21 cellular contexts compared by ENCODE assay signal in the genomic region with DNA sequence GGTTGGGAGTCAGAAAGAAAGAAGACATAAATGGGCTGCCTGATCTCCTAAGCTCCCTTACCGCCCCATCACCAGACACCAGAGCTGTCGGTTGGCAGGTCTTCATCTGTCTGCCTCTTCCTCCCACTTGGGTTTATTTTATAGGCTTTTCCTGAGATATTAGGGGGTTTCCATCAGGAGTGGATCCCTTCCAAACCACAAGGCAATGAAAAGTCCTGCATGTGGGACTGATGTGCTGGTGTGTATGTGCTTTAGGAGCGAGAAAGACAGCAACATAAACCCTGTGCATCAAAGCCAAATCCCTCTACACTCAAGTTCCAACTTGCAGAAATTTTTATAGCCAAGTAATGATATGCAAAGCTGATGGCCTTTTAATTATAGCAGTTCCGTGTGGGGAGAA.
DNase-seq lines count a peak whose midpoint lies in the region; ATAC-seq and TF ChIP-seq lines count a peak whose summit lies in the region.
"Had no signal": no experiment of that assay in that cellular context is flagged by ENCODE, and none has a peak within 500 bp of the region (broad histone marks: within the 10 kb centered on the region; RNA-seq: fewer than 3 reads in every experiment).

No MANE protein-coding gene starts in this region.

- TF ChIP-seq POLR2A in breast epithelium (IDR thresholded peaks at IDR 0.05) (no peak), heart left ventricle (IDR thresholded peaks at IDR 0.05) (no peak)

- peak; percentile 65 for DNase-seq in MCF 10A (ENCODE audit: unreplicated experiment)
- DNase-seq in breast epithelium (ENCODE audit: low spot score in 2 of 2) = no peak
- DNase-seq in NCI-H69 (lab: John Stamatoyannopoulos, UW) = peak; percentile 17
- DNase-seq in epithelial cell of prostate (ENCODE audit: low read depth, low spot score) = peak; percentile 49
- no peak for DNase-seq in Kasumi-1 (lab: John Stamatoyannopoulos, UW)
- DNase-seq in BE2C = no peak
- DNase-seq in heart left ventricle = no peak
- DNase-seq: activated gamma-delta T cell, midbrain, NCI-H1092 treated with DMSO at 0.1 percent for 48 hours, NCI-H510A treated with DMSO at 0.1 percent for 48 hours, pancreas, right cardiac atrium, SIG-M5, uterus had no signal

- H3K36me3 ChIP-seq in breast epithelium (no peaks in the 10 kb centered on the region), BE2C (peaks cover 5% of the 10 kb centered on the region; the same call in 1 of the 2 replicates), heart left ventricle (no peaks in the 10 kb centered on the region)
- H3K36me3 ChIP-seq: cardiac muscle cell, pancreas, uterus had no signal

- ATAC-seq in heart left ventricle (no peak), GM18858 (IDR thresholded peaks at IDR 0.05; ENCODE audit: unreplicated experiment) (no peak)
- ATAC-seq: left lobe of liver, right cardiac atrium had no signal

- no peak overlapping the region for H3K4me3 Mint-ChIP-seq in MCF 10A (ENCODE audit: unreplicated experiment)
- H3K4me3 Mint-ChIP-seq: CD14-positive monocyte; dendritic cell treated with granulocyte-macrophage colony-stimulating factor and Interleukin-4, amounts not matched to agents 40 ng/mL and 50 ng/mL, for 4 days; nephron had no signal

- POLR2A ChIA-PET in MCF 10A (lab: Yijun Ruan, JAX) = interaction anchor here (0.6 kb wide), 1 partner anchor 20 kb away, joined by 3 read pairs; no protein-coding TSS in a partner anchor

- H3K4me3 ChIP-seq in breast epithelium (no peak overlapping the region), BE2C (ENCODE audit: low read depth, low read length) (no peak overlapping the region), heart left ventricle (no peak overlapping the region)
- H3K4me3 ChIP-seq: cardiac muscle cell, pancreas, uterus had no signal

- 81 to 91% (median 89%) methylated on average over 4 of the region's 4 CpGs for WGBS in heart left ventricle, 4 donors

- intact Hi-C loops in MCF 10A (cut with micrococcal nuclease) = no loop called here
- intact Hi-C loops in breast epithelium (cut with DNase I; ENCODE audit: low total_unique reads) = no loop called here
- intact Hi-C loops in heart left ventricle (cut with DNase I) = no loop called here

- no peaks in the 10 kb centered on the region for H3K27me3 Mint-ChIP-seq in MCF 10A (ENCODE audit: insufficient read depth, unreplicated experiment)
- H3K27me3 Mint-ChIP-seq: dendritic cell treated with granulocyte-macrophage colony-stimulating factor and Interleukin-4, amounts not matched to agents 40 ng/mL and 50 ng/mL, for 4 days had no signal

- no peak overlapping the region for H3K27ac Mint-ChIP-seq in MCF 10A (ENCODE audit: low read depth, unreplicated experiment)
- H3K27ac Mint-ChIP-seq: dendritic cell treated with granulocyte-macrophage colony-stimulating factor and Interleukin-4, amounts not matched to agents 40 ng/mL and 50 ng/mL, for 4 days; nephron had no signal

- no peaks in the 10 kb centered on the region for H3K9me3 ChIP-seq in breast epithelium
- H3K9me3 ChIP-seq in BE2C = no peaks in the 10 kb centered on the region
- H3K9me3 ChIP-seq in heart left ventricle = peaks cover 0 to 5% (median 0%) of the 10 kb centered on the region in 12 donors
- H3K9me3 ChIP-seq: pancreas, uterus had no signal

- peaks cover 7% of the 10 kb centered on the region for H3K9me3 Mint-ChIP-seq in MCF 10A (ENCODE audit: unreplicated experiment)
- H3K9me3 Mint-ChIP-seq: dendritic cell treated with granulocyte-macrophage colony-stimulating factor and Interleukin-4, amounts not matched to agents 40 ng/mL and 50 ng/mL, for 4 days had no signal

- H3K36me3 Mint-ChIP-seq in MCF 10A (ENCODE audit: insufficient read depth, unreplicated experiment) = no peaks in the 10 kb centered on the region

- CTCF ChIA-PET in MCF 10A (lab: Yijun Ruan, JAX) = interaction anchor here (0.6 to 3.2 kb wide), 4 partner anchors 19 to 140 kb away, joined by 3 to 10 read pairs (median 4); no protein-coding TSS in a partner anchor

- no TSS peak for BruUV-seq in MCF 10A (replicated peaks; lab: Mats Ljungman, UMichigan)

- TF ChIP-seq CTCF in MCF 10A (IDR thresholded peaks at IDR 0.05; ENCODE audit: unreplicated experiment) (no peak), breast epithelium (IDR thresholded peaks at IDR 0.05) (no peak), BE2C (IDR thresholded peaks at IDR 0.05; ENCODE audit: low read depth, low read length) (no peak), heart left ventricle (IDR thresholded peaks at IDR 0.05) (no peak)

- H3K27ac ChIP-seq in breast epithelium (no peak overlapping the region), epithelial cell of prostate (no peak overlapping the region), heart left ventricle (no peak overlapping the region)
- H3K27ac ChIP-seq: cardiac muscle cell, pancreas, uterus had no signal

- peaks cover 24% of the 10 kb centered on the region for H3K4me1 Mint-ChIP-seq in MCF 10A (ENCODE audit: insufficient read depth, unreplicated experiment)
- H3K4me1 Mint-ChIP-seq: CD14-positive monocyte, nephron had no signal

- H3K4me1 ChIP-seq in breast epithelium (no peaks in the 10 kb centered on the region), BE2C (peaks cover 17% of the 10 kb centered on the region), heart left ventricle (no peaks in the 10 kb centered on the region)
- H3K4me1 ChIP-seq: pancreas, uterus had no signal

- H3K27me3 ChIP-seq in breast epithelium = no peaks in the 10 kb centered on the region
- H3K27me3 ChIP-seq in BE2C = no peaks in the 10 kb centered on the region
- no peaks in the 10 kb centered on the region for H3K27me3 ChIP-seq in heart left ventricle
- H3K27me3 ChIP-seq: cardiac muscle cell, pancreas, uterus had no signal

Comparison
In these comparisons a context has a peak if more than half of its experiments do, and no peak if none do; other contexts are left out.
1. DNase-seq: peak in MCF 10A (single experiment), NCI-H69 (single experiment) and epithelial cell of prostate (single experiment); none in breast epithelium (0 of 2), Kasumi-1 (0 of 2), BE2C (single experiment) and heart left ventricle (0 of 5).